Comparison of ENCODE assay signal across 1 cellular context in genomic region chr19:2048959-2049740, GRCh38.
A peak's percentile ranks its signal among the peaks of the same experiment; 100 is the strongest.
TF ChIP-seq lines count a peak whose summit lies in the region.

No MANE protein-coding gene starts in this region.

TF ChIP-seq in GM12878, 131 proteins besides CTCF, POLR2A, EP300 and RAD21:
- TF ChIP-seq JUNB (IDR thresholded peaks at IDR 0.05) (no peak), ZBED1 (IDR thresholded peaks at IDR 0.05; ENCODE audit: borderline replicate concordance) (no peak), ZSCAN29 (IDR thresholded peaks at IDR 0.05) (no peak), YY1 (IDR thresholded peaks at IDR 0.05; ENCODE audit: low read depth, low read length) (no peak), POLR2AphosphoS2 (IDR thresholded peaks at IDR 0.05; ENCODE audit: low read depth, low read length) (no peak; the same call in 1 of the 2 replicates), MTA2 (IDR thresholded peaks at IDR 0.05; ENCODE audit: low read depth) (no peak), HSF1 (IDR thresholded peaks at IDR 0.05; ENCODE audit: low read depth, low read length) (peak; percentile 88), MXI1 (IDR thresholded peaks at IDR 0.05; ENCODE audit: low read depth, low read length) (no peak), LARP7 (IDR thresholded peaks at IDR 0.05) (0 out of 2 replicates have a peak, but pooled peaks have one; percentile 13), PBX3 (IDR thresholded peaks at IDR 0.05; ENCODE audit: insufficient replicate concordance, low read depth, low read length) (no peak), SKIL (IDR thresholded peaks at IDR 0.05; ENCODE audit: low read depth, poor library complexity, severe bottlenecking) (no peak), BRCA1 (IDR thresholded peaks at IDR 0.05; ENCODE audit: low read depth, low read length) (no peak), FOXK2 (IDR thresholded peaks at IDR 0.05) (no peak), TAF1 (IDR thresholded peaks at IDR 0.05; ENCODE audit: borderline replicate concordance, low read depth, low read length) (no peak), ATF2 (IDR thresholded peaks at IDR 0.05; ENCODE audit: low read length) (no peak), NR2C1 (IDR thresholded peaks at IDR 0.05) (0 out of 2 replicates have a peak, but pooled peaks have one; percentile 1), KLF5 (IDR thresholded peaks at IDR 0.05; ENCODE audit: partially characterized antibody) (no peak), TARDBP (IDR thresholded peaks at IDR 0.05; ENCODE audit: borderline replicate concordance) (no peak), ZNF592 (IDR thresholded peaks at IDR 0.05) (no peak), GATAD2B (conservative IDR thresholded peaks at IDR 0.05; ENCODE audit: low read depth) (peak; percentile 23; the same call in 1 of the 2 replicates), SP1 (IDR thresholded peaks at IDR 0.05; ENCODE audit: low read depth, low read length) (no peak), NRF1 (conservative IDR thresholded peaks at IDR 0.05; ENCODE audit: low read depth, low read length) (no peak), SIX5 (IDR thresholded peaks at IDR 0.05; ENCODE audit: low read depth, low read length, severe bottlenecking) (no peak), POLR2AphosphoS5 (IDR thresholded peaks at IDR 0.05; ENCODE audit: low read length) (peak; percentile 57; the same call in 1 of the 2 replicates), IKZF1 (conservative IDR thresholded peaks at IDR 0.05) (0 out of 2 replicates have a peak, but pooled peaks have one; percentile 18)
- TF ChIP-seq, protein P1, sequence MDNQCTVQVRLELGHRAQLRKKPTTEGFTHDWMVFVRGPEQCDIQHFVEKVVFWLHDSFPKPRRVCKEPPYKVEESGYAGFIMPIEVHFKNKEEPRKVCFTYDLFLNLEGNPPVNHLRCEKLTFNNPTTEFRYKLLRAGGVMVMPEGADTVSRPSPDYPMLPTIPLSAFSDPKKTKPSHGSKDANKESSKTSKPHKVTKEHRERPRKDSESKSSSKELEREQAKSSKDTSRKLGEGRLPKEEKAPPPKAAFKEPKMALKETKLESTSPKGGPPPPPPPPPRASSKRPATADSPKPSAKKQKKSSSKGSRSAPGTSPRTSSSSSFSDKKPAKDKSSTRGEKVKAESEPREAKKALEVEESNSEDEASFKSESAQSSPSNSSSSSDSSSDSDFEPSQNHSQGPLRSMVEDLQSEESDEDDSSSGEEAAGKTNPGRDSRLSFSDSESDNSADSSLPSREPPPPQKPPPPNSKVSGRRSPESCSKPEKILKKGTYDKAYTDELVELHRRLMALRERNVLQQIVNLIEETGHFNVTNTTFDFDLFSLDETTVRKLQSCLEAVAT (IDR thresholded peaks at IDR 0.05), result no peak
